Comparison of ENCODE assay signal across 1 cellular context in the genomic region with DNA sequence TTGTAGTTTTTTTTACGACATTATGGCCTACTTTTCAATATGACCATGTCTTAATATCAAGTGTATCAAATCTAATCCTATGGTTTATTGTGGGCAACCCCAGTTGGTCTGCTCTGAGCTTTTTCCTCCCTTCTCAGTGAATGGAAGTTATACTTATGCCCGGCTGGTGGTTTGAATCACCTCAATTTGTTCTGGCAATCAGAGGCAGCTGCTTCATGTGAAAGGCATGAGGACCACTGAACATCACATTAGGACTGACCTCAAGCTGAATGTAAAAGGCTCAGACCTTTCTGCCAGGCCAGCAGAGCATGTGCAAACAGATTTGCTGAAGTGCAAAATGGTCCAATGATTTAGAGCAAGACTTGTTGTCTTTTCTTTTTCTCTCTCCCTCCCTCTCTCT.
TF ChIP-seq lines count a peak whose summit lies in the region.

No MANE protein-coding gene starts in this region.

TF ChIP-seq in GM23338, 12 proteins besides CTCF, POLR2A, EP300 and RAD21 (continued from another document):
- no peak for TF ChIP-seq JUNB (IDR thresholded peaks at IDR 0.05; ENCODE audit: unreplicated experiment)
- TF ChIP-seq EZH2phosphoT487 (IDR thresholded peaks at IDR 0.05; ENCODE audit: unreplicated experiment): no peak
